Comparison of ENCODE assay signal across 14 cellular contexts in the genomic region with DNA sequence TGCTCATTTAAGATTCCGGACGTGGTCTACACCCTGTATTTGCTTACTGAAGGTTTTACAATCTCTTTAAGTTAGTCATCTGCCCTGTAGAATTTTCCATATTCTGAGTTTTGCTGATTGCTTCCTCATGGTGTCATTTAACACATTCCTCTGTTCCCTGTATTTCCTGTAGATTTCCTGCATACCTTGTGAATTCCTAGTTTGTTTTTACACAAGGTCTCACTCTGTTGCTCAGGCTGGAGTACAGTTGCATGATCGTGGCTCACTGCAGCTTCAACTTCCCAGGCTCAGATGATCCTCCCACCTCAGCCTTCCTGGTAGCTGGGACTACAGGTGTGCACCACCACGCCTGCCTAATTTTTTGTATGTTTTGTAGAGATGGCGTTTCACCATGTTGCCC.
A peak's percentile ranks its signal among the peaks of the same experiment; 100 is the strongest.
DNase-seq lines count a peak whose midpoint lies in the region; ATAC-seq and TF ChIP-seq lines count a peak whose summit lies in the region.
"Had no signal": no experiment of that assay in that cellular context is flagged by ENCODE, and none has a peak within 500 bp of the region (broad histone marks: within the 10 kb centered on the region; RNA-seq: fewer than 3 reads in every experiment).

No MANE protein-coding gene starts in this region.

- peaks cover 2% of the 10 kb centered on the region for H3K9me3 ChIP-seq in trophoblast cell (ENCODE audit: insufficient read depth, low read depth, low read length)

- H2BK5ac ChIP-seq in trophoblast cell (ENCODE audit: low read depth, low read length, poor library complexity): peak overlapping the region; percentile 21

- H3K23ac ChIP-seq in trophoblast cell (ENCODE audit: low read length): no peak overlapping the region

- WGBS in trophoblast cell (ENCODE audit: extremely low coverage, insufficient coverage, insufficient read length): no CpG with 5 or more reads among the region's 5 CpGs

- H4K91ac ChIP-seq in trophoblast cell (ENCODE audit: low read depth, low read length): peak overlapping the region; percentile 13

- H3K4me3 ChIP-seq in fibroblast of mammary gland (ENCODE audit: control insufficient read depth, low read depth, low read length) (no peak overlapping the region), trophoblast cell (ENCODE audit: low read depth, low read length) (no peak overlapping the region)

- peak overlapping the region; percentile 24 for H3K4ac ChIP-seq in trophoblast cell (ENCODE audit: low read depth, low read length)

- H4K12ac ChIP-seq in trophoblast cell (ENCODE audit: low read depth, low read length): no peak overlapping the region

- H2BK120ac ChIP-seq in trophoblast cell (ENCODE audit: insufficient read depth, low read length, poor library complexity): no peak overlapping the region

- no peaks in the 10 kb centered on the region for H3K27me3 ChIP-seq in trophoblast cell (ENCODE audit: insufficient read depth, low read length)

- no peak overlapping the region for H3K9ac ChIP-seq in trophoblast cell (ENCODE audit: low read length)

- DNase-seq in HCEC 1CT (peak; percentile 46), fibroblast of mammary gland (ENCODE audit: low read depth) (peak; percentile 37), trophoblast cell (peak; percentile 73 to 94), DMS153 treated with DMSO at 0.1 percent for 48 hours (lab: John Stamatoyannopoulos, UW; ENCODE audit: unreplicated experiment) (no peak), COLO668 (lab: John Stamatoyannopoulos, UW; ENCODE audit: unreplicated experiment) (no peak), NOMO-1 treated with DMSO at 0.1 percent for 48 hours (lab: John Stamatoyannopoulos, UW; ENCODE audit: unreplicated experiment) (no peak)
- DNase-seq: activated CD8-positive, alpha-beta T cell treated with anti-CD3 and anti-CD28 coated beads, Interleukin-2, amount 10 ng/mL, durations not matched to agents 7 days and 5 days; activated naive CD4-positive, alpha-beta T cell treated with anti-CD3 and anti-CD28 coated beads for 36 hours; COR-L47; effector memory CD8-positive, alpha-beta T cell; substantia nigra; T-helper 9 cell had no signal

- ATAC-seq in SK-N-SH treated with all-trans-retinoic acid at 6 μM for 48 hours: peak; percentile 63
- ATAC-seq: activated CD8-positive, alpha-beta T cell treated with anti-CD3 and anti-CD28 coated beads, Interleukin-2, amount 10 ng/mL, durations not matched to agents 7 days and 5 days; effector memory CD8-positive, alpha-beta T cell; right cardiac atrium had no signal

- H3K27ac ChIP-seq in trophoblast cell (ENCODE audit: low read depth, low read length): peak overlapping the region; percentile 22

- H3K36me3 ChIP-seq in trophoblast cell (ENCODE audit: control insufficient read depth in 1 of 2, insufficient read depth in 2 of 2, low read length in 2 of 2): peaks cover 4% of the 10 kb centered on the region in 2 experiments

- H2AK5ac ChIP-seq in trophoblast cell (ENCODE audit: low read length): no peak overlapping the region

- no peak overlapping the region for H3K14ac ChIP-seq in trophoblast cell (ENCODE audit: low read length)

- peak overlapping the region; percentile 53 for H3K18ac ChIP-seq in trophoblast cell (ENCODE audit: low read length)

- peaks cover 31% of the 10 kb centered on the region for H3K79me2 ChIP-seq in trophoblast cell (ENCODE audit: control insufficient read depth, insufficient read depth, low read length, poor library complexity)

- no peak overlapping the region for H3K4me2 ChIP-seq in trophoblast cell (ENCODE audit: low read length)

- peak overlapping the region; percentile 27 for H2BK12ac ChIP-seq in trophoblast cell (ENCODE audit: low read length)

- H3K4me1 ChIP-seq in trophoblast cell (ENCODE audit: control insufficient read depth in 1 of 2, insufficient read depth in 2 of 2, low read length in 2 of 2): peaks cover 37 to 42% of the 10 kb centered on the region in 2 experiments

- TF ChIP-seq CTCF in fibroblast of mammary gland (conservative IDR thresholded peaks at IDR 0.05; ENCODE audit: control insufficient read depth, insufficient read depth, low read depth, low read length): no peak

- no peak overlapping the region for H2AFZ ChIP-seq in trophoblast cell (ENCODE audit: insufficient read depth, low read length, poor library complexity)

- peaks cover 22% of the 10 kb centered on the region for H3K79me1 ChIP-seq in trophoblast cell (ENCODE audit: low read length)

- H4K8ac ChIP-seq in trophoblast cell (ENCODE audit: low read depth, low read length): peak overlapping the region; percentile 36

TF ChIP-seq in SK-N-SH treated with all-trans-retinoic acid at 6 μM for 48 hours, 23 proteins besides CTCF, POLR2A, EP300 and RAD21:
- no peak for TF ChIP-seq ZNF70 (CRISPR knock-in tag; IDR thresholded peaks at IDR 0.05)
- TF ChIP-seq TOX (CRISPR knock-in tag; IDR thresholded peaks at IDR 0.05; ENCODE audit: borderline replicate concordance): no peak
- TF ChIP-seq POU6F1 (CRISPR knock-in tag; IDR thresholded peaks at IDR 0.05; ENCODE audit: borderline replicate concordance, low read depth): no peak
- no peak for TF ChIP-seq TCF4 (CRISPR knock-in tag; IDR thresholded peaks at IDR 0.05; ENCODE audit: borderline replicate concordance)
- TF ChIP-seq ARNTL (CRISPR knock-in tag; IDR thresholded peaks at IDR 0.05; ENCODE audit: borderline replicate concordance, low read depth): no peak

Comparison
In these comparisons a context has a peak if more than half of its experiments do, and no peak if none do; other contexts are left out.
1. DNase-seq: peak in HCEC 1CT (single experiment), fibroblast of mammary gland (single experiment) and trophoblast cell (2 of 2); none in DMS153 treated with DMSO at 0.1 percent for 48 hours (single experiment), COLO668 (single experiment) and NOMO-1 treated with DMSO at 0.1 percent for 48 hours (single experiment).